27 cellular contexts compared by ENCODE assay signal in the genomic region with DNA sequence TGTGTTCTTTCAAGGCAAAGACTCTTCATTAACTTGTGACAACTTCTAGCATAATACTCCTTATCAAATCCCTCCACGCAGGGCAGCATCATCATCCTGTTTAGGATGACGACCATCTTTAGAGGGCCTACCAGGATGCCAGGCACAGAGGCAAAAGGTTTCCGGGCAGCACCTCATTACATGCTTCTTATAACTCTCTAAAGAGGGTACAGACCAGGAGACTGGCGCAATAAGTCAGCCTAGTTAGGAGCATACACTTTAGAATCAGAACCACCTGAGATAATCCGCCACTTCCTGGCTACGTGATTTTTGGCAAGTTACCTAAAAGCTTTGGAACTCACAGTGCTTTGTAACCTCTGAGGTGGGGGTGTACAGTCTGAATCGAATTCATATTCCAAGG.
"Had no signal": no experiment of that assay in that cellular context is flagged by ENCODE, and none has a peak within 500 bp of the region (broad histone marks: within the 10 kb centered on the region; RNA-seq: fewer than 3 reads in every experiment).

No MANE protein-coding gene starts in this region.

- H3K4me3 ChIP-seq: coronary artery, dorsolateral prefrontal cortex had no signal

- H3K27me3 Mint-ChIP-seq: central memory CD8-positive, alpha-beta T cell had no signal

- H3K36me3 ChIP-seq: brain microvascular endothelial cell had no signal

- DNase-seq: activated CD4-positive, alpha-beta T cell treated with anti-CD3 and anti-CD28 coated beads for 1 hour; activated CD4-positive, alpha-beta T cell treated with anti-CD3 and anti-CD28 coated beads for 4 hours; activated CD4-positive, alpha-beta T cell treated with anti-CD3 and anti-CD28 coated beads, Interleukin-2, amount 50 U/mL, for 1 hour; activated CD4-positive, alpha-beta T cell treated with anti-CD3 and anti-CD28 coated beads, Interleukin-2, amount 50 U/mL, for 48 hours; activated CD8-positive, alpha-beta memory T cell treated with anti-CD3 and anti-CD28 coated beads for 24 hours; activated CD8-positive, alpha-beta T cell treated with anti-CD3 and anti-CD28 coated beads for 36 hours; activated effector memory CD4-positive, alpha-beta T cell treated with Interleukin-2 at 50 U/mL for 16 hours; activated gamma-delta T cell treated with Interleukin-2 at 50 U/mL for 16 hours; activated naive CD4-positive, alpha-beta T cell treated with anti-CD3 and anti-CD28 coated beads, Interleukin-2, amount 50 U/mL, for 16 hours; activated naive CD4-positive, alpha-beta T cell treated with Interleukin-2 at 50 U/mL for 16 hours; activated T-cell treated with anti-CD3 and anti-CD28 coated beads, Interleukin-2, amount 50 U/mL, for 4 hours; amniotic stem cell; anterior cingulate cortex; brain microvascular endothelial cell; dorsolateral prefrontal cortex; effector memory CD4-positive, alpha-beta T cell; endodermal cell; foreskin fibroblast; head of caudate nucleus; T-helper 2 cell had no signal

- H3K27ac Mint-ChIP-seq: activated CD8-positive, alpha-beta T cell treated with anti-CD3 and anti-CD28 coated beads for 36 hours; activated naive CD8-positive, alpha-beta T cell; activated T-helper 17 cell treated with anti-CD3 and anti-CD28 coated beads, Interleukin-2, amount 50 U/mL, for 72 hours; dendritic cell treated with granulocyte-macrophage colony-stimulating factor and Interleukin-4, amounts not matched to agents 40 ng/mL and 50 ng/mL, for 4 days; endodermal cell; WTC11 had no signal

- H3K36me3 Mint-ChIP-seq: activated naive CD8-positive, alpha-beta T cell; WTC11 had no signal

- H3K4me3 Mint-ChIP-seq: activated CD8-positive, alpha-beta T cell treated with anti-CD3 and anti-CD28 coated beads for 36 hours; activated naive CD8-positive, alpha-beta T cell; activated T-cell treated with anti-CD3 and anti-CD28 coated beads, Interleukin-2, amount 50 U/mL, for 4 hours; activated T-helper 17 cell treated with anti-CD3 and anti-CD28 coated beads, Interleukin-2, amount 50 U/mL, for 72 hours; central memory CD8-positive, alpha-beta T cell; dendritic cell treated with granulocyte-macrophage colony-stimulating factor and Interleukin-4, amounts not matched to agents 40 ng/mL and 50 ng/mL, for 4 days; endodermal cell; WTC11 had no signal

- H3K4me1 Mint-ChIP-seq: activated T-helper 17 cell treated with anti-CD3 and anti-CD28 coated beads, Interleukin-2, amount 50 U/mL, for 72 hours; central memory CD8-positive, alpha-beta T cell had no signal

- H3K9me3 Mint-ChIP-seq: activated CD8-positive, alpha-beta T cell treated with anti-CD3 and anti-CD28 coated beads for 36 hours; activated T-cell treated with anti-CD3 and anti-CD28 coated beads, Interleukin-2, amount 50 U/mL, for 4 hours; central memory CD8-positive, alpha-beta T cell; dendritic cell treated with granulocyte-macrophage colony-stimulating factor and Interleukin-4, amounts not matched to agents 40 ng/mL and 50 ng/mL, for 4 days; endodermal cell; WTC11 had no signal

- ATAC-seq: activated CD8-positive, alpha-beta T cell treated with anti-CD3 and anti-CD28 coated beads for 36 hours; activated T-cell treated with anti-CD3 and anti-CD28 coated beads, Interleukin-2, amount 50 U/mL, for 4 hours; activated T-helper 17 cell treated with anti-CD3 and anti-CD28 coated beads, Interleukin-2, amount 50 U/mL, for 72 hours; esophagus mucosa had no signal

- H3K27ac ChIP-seq: brain microvascular endothelial cell, coronary artery, dorsolateral prefrontal cortex had no signal

- H3K27me3 ChIP-seq: brain microvascular endothelial cell, dorsolateral prefrontal cortex had no signal
